ENCODE assay signal across 15 cellular contexts in genomic region chr9:112430006-112430522, GRCh38. TPM values are rescaled to one million over a fixed set of nuclear protein-coding genes. Genes with fewer than 3 reads are reported as not detected.
DNase-seq lines count a peak whose midpoint lies in the region; ATAC-seq and TF ChIP-seq lines count a peak whose summit lies in the region.
"Had no signal": no experiment of that assay in that cellular context is flagged by ENCODE, and none has a peak within 500 bp of the region (broad histone marks: within the 10 kb centered on the region; RNA-seq: fewer than 3 reads in every experiment).

No MANE protein-coding gene starts in this region.

- no peak overlapping the region for H3K27ac ChIP-seq in CD8-positive, alpha-beta T cell (ENCODE audit: low read depth, low read length)

- H3K4me1 Mint-ChIP-seq in CD8-positive, alpha-beta T cell (ENCODE audit: low read depth) = no peaks in the 10 kb centered on the region
- peaks cover 6% of the 10 kb centered on the region for H3K4me1 Mint-ChIP-seq in Caco-2 (ENCODE audit: low read depth, unreplicated experiment)
- no peaks in the 10 kb centered on the region for H3K4me1 Mint-ChIP-seq in type B pancreatic cell (ENCODE audit: unreplicated experiment)

- no peak for ATAC-seq in CD8-positive, alpha-beta T cell

- TF ChIP-seq CTCF in CD8-positive, alpha-beta T cell (IDR thresholded peaks at IDR 0.05) = no peak
- TF ChIP-seq CTCF in Caco-2 (IDR thresholded peaks at IDR 0.05; ENCODE audit: insufficient read depth in 1 of 2, low read depth in 1 of 2, low read length in 1 of 2, severe bottlenecking in 1 of 2, unreplicated experiment in 1 of 2) (no peak), type B pancreatic cell (conservative IDR thresholded peaks at IDR 0.05) (no peak)

- H3K36me3 ChIP-seq in CD8-positive, alpha-beta T cell (ENCODE audit: insufficient read depth, low read length) = no peaks in the 10 kb centered on the region
- peaks cover 1% of the 10 kb centered on the region; the same call in 1 of the 2 replicates for H3K36me3 ChIP-seq in Caco-2 (ENCODE audit: control insufficient read depth, insufficient read depth, low read length)
- H3K36me3 ChIP-seq: HAP-1 had no signal

- no peak for DNase-seq in CD8-positive, alpha-beta T cell
- DNase-seq in Caco-2 (no peak), HuH-7.5 (ENCODE audit: low spot score) (peak; percentile 13), type B pancreatic cell (ENCODE audit: extremely low spot score, unreplicated experiment) (no peak), ureter (ENCODE audit: low spot score) (no peak)
- no peak for DNase-seq in stimulated activated CD4-positive, alpha-beta T cell treated with anti-CD3 and anti-CD28 coated beads, Interleukin-2, amount 100 ng/mL, for 48 hours
- DNase-seq: C1 segment of cervical spinal cord; Calu3; CD4-positive, alpha-beta memory T cell; DMS53; DMS79 treated with DMSO at 0.1 percent for 48 hours; GF-D8; GOT3; HFFc6 had no signal

- no peak overlapping the region for H3K4me3 ChIP-seq in CD8-positive, alpha-beta T cell (ENCODE audit: low read depth, low read length)
- H3K4me3 ChIP-seq in Caco-2 (ENCODE audit: low read depth, low read length) = no peak overlapping the region
- H3K4me3 ChIP-seq: HAP-1 had no signal

- no peaks in the 10 kb centered on the region for H3K27me3 ChIP-seq in CD8-positive, alpha-beta T cell (ENCODE audit: insufficient read depth, low read length)
- no peaks in the 10 kb centered on the region for H3K27me3 ChIP-seq in Caco-2 (replicated peaks; ENCODE audit: control insufficient read depth, insufficient read depth, low read length)

- H3K36me3 Mint-ChIP-seq in CD8-positive, alpha-beta T cell = peaks cover 25% of the 10 kb centered on the region
- H3K36me3 Mint-ChIP-seq in Caco-2 (ENCODE audit: insufficient read depth, unreplicated experiment) (peaks cover 56% of the 10 kb centered on the region), type B pancreatic cell (peaks cover 32% of the 10 kb centered on the region)

- no peaks in the 10 kb centered on the region for H3K9me3 ChIP-seq in CD8-positive, alpha-beta T cell (ENCODE audit: low read length)
- H3K9me3 ChIP-seq in Caco-2 = no peaks in the 10 kb centered on the region
- H3K9me3 ChIP-seq: HAP-1 had no signal

- CTCF ChIA-PET in CD8-positive, alpha-beta T cell (lab: Charles Lee) = no interaction called here
- CTCF ChIA-PET in Caco-2 (lab: Charles Lee) = no interaction called here

- H3K27ac Mint-ChIP-seq in CD8-positive, alpha-beta T cell = peak overlapping the region; percentile 32
- H3K27ac Mint-ChIP-seq in Caco-2 (ENCODE audit: unreplicated experiment) (peak overlapping the region; percentile 66), type B pancreatic cell (peak overlapping the region; percentile 26)
- H3K27ac Mint-ChIP-seq: HFFc6 had no signal

- no peak overlapping the region for H3K4me3 Mint-ChIP-seq in CD8-positive, alpha-beta T cell
- H3K4me3 Mint-ChIP-seq in Caco-2 (ENCODE audit: unreplicated experiment) (no peak overlapping the region), type B pancreatic cell (no peak overlapping the region)
- H3K4me3 Mint-ChIP-seq: CD4-positive, alpha-beta memory T cell; HFFc6 had no signal

- H3K27me3 Mint-ChIP-seq in CD8-positive, alpha-beta T cell (ENCODE audit: low read depth) = no peaks in the 10 kb centered on the region
- H3K27me3 Mint-ChIP-seq in Caco-2 (ENCODE audit: insufficient read depth, unreplicated experiment) (no peaks in the 10 kb centered on the region), type B pancreatic cell (no peaks in the 10 kb centered on the region)
- H3K27me3 Mint-ChIP-seq: CD4-positive, alpha-beta memory T cell had no signal

- H3K9me3 Mint-ChIP-seq in CD8-positive, alpha-beta T cell = no peaks in the 10 kb centered on the region
- H3K9me3 Mint-ChIP-seq in Caco-2 (ENCODE audit: unreplicated experiment) (no peaks in the 10 kb centered on the region), type B pancreatic cell (no peaks in the 10 kb centered on the region)
- H3K9me3 Mint-ChIP-seq: CD4-positive, alpha-beta memory T cell; HFFc6 had no signal

- H3K4me1 ChIP-seq in CD8-positive, alpha-beta T cell (ENCODE audit: insufficient read depth, low read length) = no peaks in the 10 kb centered on the region
- H3K4me1 ChIP-seq in Caco-2 = no peaks in the 10 kb centered on the region
- H3K4me1 ChIP-seq: HAP-1 had no signal

- intact Hi-C loops in CD8-positive, alpha-beta T cell (cut with DNase I, micrococcal nuclease) = no loop called here
- intact Hi-C loops in Caco-2 (cut with micrococcal nuclease; ENCODE audit: unreplicated experiment) = no loop called here

- BruUV-seq in Caco-2 (replicated peaks; lab: Mats Ljungman, UMichigan) = no TSS peak

- POLR2A ChIA-PET in CD8-positive, alpha-beta T cell (lab: Charles Lee) = no interaction called here
- POLR2A ChIA-PET in Caco-2 (lab: Charles Lee) = no interaction called here

RNA-seq across cellular contexts. Expression of gene HSDL2, which starts 50.2 kb away (rescaled TPM):
- total RNA-seq in CD8-positive, alpha-beta T cell = 1 to 10 TPM; 3.0 to 4.0 TPM
- 122 and 134 TPM in 2 replicates for total RNA-seq in Caco-2 (2022)
- 37.5 and 38.6 TPM in 2 replicates for total RNA-seq in type B pancreatic cell (ENCODE audit: low replicate concordance)
- 61.4 TPM for total RNA-seq in ureter

RNA-seq across cellular contexts. Expression of gene KIAA1958, which starts 56.6 kb away (rescaled TPM):
- 1 to 10 TPM; 7.2 to 7.5 TPM for total RNA-seq in CD8-positive, alpha-beta T cell
- total RNA-seq in Caco-2 (2022) = 20.0 and 22.7 TPM in 2 replicates
- 15.0 and 28.1 TPM in 2 replicates for total RNA-seq in type B pancreatic cell (ENCODE audit: low replicate concordance)
- total RNA-seq in ureter = 12.2 TPM
